Comparison of ENCODE assay signal across 1 cellular context in genomic region chr7:151110941-151111645, GRCh38.
A peak's percentile ranks its signal among the peaks of the same experiment; 100 is the strongest.
TF ChIP-seq lines count a peak whose summit lies in the region.

No MANE protein-coding gene starts in this region.

TF ChIP-seq in GM12878, 131 proteins besides CTCF, POLR2A, EP300 and RAD21:
- TF ChIP-seq E2F8 (IDR thresholded peaks at IDR 0.05; ENCODE audit: low read depth, partially characterized antibody) (no peak), ZNF217 (IDR thresholded peaks at IDR 0.05) (no peak), HDAC2 (IDR thresholded peaks at IDR 0.05) (no peak), CEBPB (IDR thresholded peaks at IDR 0.05; ENCODE audit: borderline replicate concordance in 1 of 2, low read depth in 2 of 2, low read length in 2 of 2) (no peak), SUZ12 (IDR thresholded peaks at IDR 0.05; ENCODE audit: unreplicated experiment) (no peak), ZSCAN29 (IDR thresholded peaks at IDR 0.05) (0 out of 2 replicates have a peak, but pooled peaks have one; percentile 19), PAX5 (IDR thresholded peaks at IDR 0.05; ENCODE audit: borderline replicate concordance, low read depth, low read length) (no peak), POLR2AphosphoS2 (IDR thresholded peaks at IDR 0.05; ENCODE audit: low read depth, low read length) (no peak), RELA (IDR thresholded peaks at IDR 0.05; ENCODE audit: borderline replicate concordance, partially characterized antibody) (peak; percentile 14), TBL1XR1 (IDR thresholded peaks at IDR 0.05; ENCODE audit: low read depth, low read length) (no peak), SMC3 (IDR thresholded peaks at IDR 0.05; ENCODE audit: borderline replicate concordance, low read length) (peak; percentile 73), MEF2A (IDR thresholded peaks at IDR 0.05; ENCODE audit: insufficient read depth, low read depth, low read length) (no peak), EED (IDR thresholded peaks at IDR 0.05; ENCODE audit: low read depth) (no peak), IKZF1 (conservative IDR thresholded peaks at IDR 0.05) (0 out of 2 replicates have a peak, but pooled peaks have one; percentile 18), NRF1 (conservative IDR thresholded peaks at IDR 0.05; ENCODE audit: low read depth, low read length) (no peak), MAX (IDR thresholded peaks at IDR 0.05; ENCODE audit: low read depth, low read length) (no peak), NR2F1 (conservative IDR thresholded peaks at IDR 0.05) (no peak), RB1 (IDR thresholded peaks at IDR 0.05; ENCODE audit: borderline replicate concordance) (peak; percentile 75; the same call in 1 of the 2 replicates), IKZF2 (IDR thresholded peaks at IDR 0.05) (no peak), IRF4 (IDR thresholded peaks at IDR 0.05; ENCODE audit: low read depth, low read length) (no peak), ZBTB11 (CRISPR knock-in tag; IDR thresholded peaks at IDR 0.05) (no peak), LARP7 (IDR thresholded peaks at IDR 0.05) (peak; percentile 32; the same call in 1 of the 2 replicates), RUNX3 (IDR thresholded peaks at IDR 0.05; ENCODE audit: low read length) (peak; percentile 24; the same call in 1 of the 2 replicates), NFIC (IDR thresholded peaks at IDR 0.05; ENCODE audit: low read depth, low read length) (no peak), SIN3A (IDR thresholded peaks at IDR 0.05; ENCODE audit: low read depth, low read length) (no peak), MTA2 (IDR thresholded peaks at IDR 0.05; ENCODE audit: low read depth) (no peak), SMAD1 (IDR thresholded peaks at IDR 0.05; ENCODE audit: low read depth, partially characterized antibody) (no peak), RELB (IDR thresholded peaks at IDR 0.05; ENCODE audit: low read depth) (no peak), E4F1 (IDR thresholded peaks at IDR 0.05; ENCODE audit: borderline replicate concordance, partially characterized antibody) (no peak), ZNF622 (IDR thresholded peaks at IDR 0.05) (no peak)
